ENCODE assay signal across 8 cellular contexts in the genomic region with DNA sequence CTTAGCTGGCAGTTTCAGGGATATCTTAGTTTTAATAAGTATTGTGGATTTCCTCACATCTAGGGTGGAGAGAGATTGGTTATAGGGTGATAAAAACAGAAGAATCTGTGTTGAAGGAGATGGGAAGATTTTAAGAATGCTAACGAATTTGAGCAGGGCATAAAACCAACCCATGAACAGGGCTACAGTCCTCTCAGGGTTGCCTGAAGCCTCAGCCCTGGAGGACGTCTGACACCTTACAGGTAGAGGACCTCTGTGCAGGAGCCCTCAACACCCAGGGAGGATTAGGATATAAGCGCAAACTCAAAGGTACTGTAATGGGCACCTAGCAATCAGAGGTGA. TPM values are rescaled to one million over a fixed set of nuclear protein-coding genes. Genes with fewer than 3 reads are reported as not detected.
DNase-seq lines count a peak whose midpoint lies in the region; ATAC-seq, FAIRE-seq and TF ChIP-seq lines count a peak whose summit lies in the region.

No MANE protein-coding gene starts in this region.

- H3K27me3 ChIP-seq in dorsolateral prefrontal cortex (no peaks in the 10 kb centered on the region), neuron (ENCODE audit: insufficient read depth, low read length) (no peaks in the 10 kb centered on the region)

- TF ChIP-seq CTCF in dorsolateral prefrontal cortex (IDR thresholded peaks at IDR 0.05 in 54 of 56, conservative IDR thresholded peaks at IDR 0.05 in 2 of 56; ENCODE audit: low read depth in 1 of 56, partially characterized antibody in 56 of 56): no peak
- TF ChIP-seq CTCF in GM10266 (IDR thresholded peaks at IDR 0.05; ENCODE audit: control insufficient read depth, insufficient read depth, low read depth, missing control alignments): no peak

- H3K4me3 ChIP-seq in dorsolateral prefrontal cortex: peak overlapping the region; percentile 30 to 98 (median 81)
- peak overlapping the region; percentile 52 for H3K4me3 ChIP-seq in neuron (ENCODE audit: low read length)

- intact Hi-C loops in dorsolateral prefrontal cortex (cut with DNase I): loop anchor here in 1 of 2 donors (10.0 kb wide), 1 partner anchor 302 kb away; a partner anchor contains a TSS

- ATAC-seq in GM18907 (IDR thresholded peaks at IDR 0.05; ENCODE audit: unreplicated experiment) (peak; percentile 35), HG03280 (IDR thresholded peaks at IDR 0.05; ENCODE audit: unreplicated experiment) (peak; percentile 30)

- peak overlapping the region; percentile 27 for H2AFZ ChIP-seq in neuron (ENCODE audit: low read depth, low read length)

- peak overlapping the region in 41 of 59 donors; percentile 22 to 88 (median 65) for H3K27ac ChIP-seq in dorsolateral prefrontal cortex

- peaks cover 2% of the 10 kb centered on the region for H3K9me3 ChIP-seq in neuron (ENCODE audit: low read length)

- H3K36me3 ChIP-seq in neuron (ENCODE audit: insufficient read depth, low read length): no peaks in the 10 kb centered on the region

- FAIRE-seq in frontal cortex (lab: Jason Lieb, UNC): no peak

- H3K4me1 ChIP-seq in neuron (ENCODE audit: insufficient read depth, low read length): peaks cover 22% of the 10 kb centered on the region

- DNase-seq in dorsolateral prefrontal cortex: no peak
- no peak for DNase-seq in GM10266 (ENCODE audit: extremely low spot score)
- no peak for DNase-seq in frontal cortex (ENCODE audit: low spot score in 2 of 2)
- DNase-seq in NCI-H187 (lab: John Stamatoyannopoulos, UW): no peak
- no peak for DNase-seq in DMS153 (lab: John Stamatoyannopoulos, UW)

RNA-seq across cellular contexts. Expression of a gene that starts 0.5 kb away (rescaled TPM):
- 100 to 1,000 TPM in 117 of 120 experiments, 10 to 100 TPM in 3; 84.2 to 234 (median 141) TPM for total RNA-seq in dorsolateral prefrontal cortex
- 20.4 TPM for total RNA-seq in frontal cortex
